Comparison of ENCODE assay signal across 26 cellular contexts in genomic region chr4:95263960-95264359, GRCh38.
"Had no signal": no experiment of that assay in that cellular context is flagged by ENCODE, and none has a peak within 500 bp of the region (broad histone marks: within the 10 kb centered on the region; RNA-seq: fewer than 3 reads in every experiment).

No MANE protein-coding gene starts in this region.

- H3K36me3 ChIP-seq: WERI-Rb-1 had no signal

- H3K4me1 Mint-ChIP-seq: activated CD4-positive, alpha-beta T cell treated with anti-CD3 and anti-CD28 coated beads for 36 hours; activated naive CD4-positive, alpha-beta T cell treated with anti-CD3 and anti-CD28 coated beads, Interleukin-2, amount 10 ng/mL, durations not matched to agents 7 days and 5 days; activated naive CD8-positive, alpha-beta T cell treated with anti-CD3 and anti-CD28 coated beads for 36 hours had no signal

- H3K4me3 Mint-ChIP-seq: activated CD4-positive, alpha-beta T cell treated with anti-CD3 and anti-CD28 coated beads for 36 hours; activated CD8-positive, alpha-beta T cell treated with anti-CD3 and anti-CD28 coated beads for 36 hours; activated naive CD4-positive, alpha-beta T cell treated with anti-CD3 and anti-CD28 coated beads, Interleukin-2, amount 10 ng/mL, durations not matched to agents 7 days and 5 days; activated naive CD8-positive, alpha-beta T cell treated with anti-CD3 and anti-CD28 coated beads for 36 hours; activated T-cell treated with anti-CD3 and anti-CD28 coated beads, Interleukin-2, amount 50 U/mL, for 72 hours had no signal

- H3K27ac Mint-ChIP-seq: activated CD4-positive, alpha-beta T cell treated with anti-CD3 and anti-CD28 coated beads for 36 hours; activated CD8-positive, alpha-beta T cell treated with anti-CD3 and anti-CD28 coated beads for 36 hours; activated naive CD4-positive, alpha-beta T cell treated with anti-CD3 and anti-CD28 coated beads, Interleukin-2, amount 10 ng/mL, durations not matched to agents 7 days and 5 days; activated naive CD8-positive, alpha-beta T cell treated with anti-CD3 and anti-CD28 coated beads for 36 hours; activated T-cell treated with anti-CD3 and anti-CD28 coated beads, Interleukin-2, amount 50 U/mL, for 72 hours; activated T-helper 2 cell treated with anti-CD3 and anti-CD28 coated beads, Interferon-gamma antibody, Interleukin-2, Interleukin-4, amounts not matched to agents 10 μg/mL and 5 μg/mL and 100 μg/mL, durations not matched to agents 14 hours and 24 hours and 36 hours had no signal

- ATAC-seq: activated CD4-positive, alpha-beta T cell treated with anti-CD3 and anti-CD28 coated beads for 36 hours; activated CD8-positive, alpha-beta T cell treated with anti-CD3 and anti-CD28 coated beads for 36 hours; activated T-cell treated with anti-CD3 and anti-CD28 coated beads, Interleukin-2, amount 50 U/mL, for 72 hours; K562; Panc1 had no signal

- DNase-seq: activated CD4-positive, alpha-beta T cell treated with anti-CD3 and anti-CD28 coated beads for 36 hours; activated CD4-positive, alpha-beta T cell treated with anti-CD3 and anti-CD28 coated beads, Interleukin-2, amount 50 U/mL, for 1 hour; activated CD8-positive, alpha-beta memory T cell treated with anti-CD3 and anti-CD28 coated beads, Interleukin-2, amount 50 U/mL, for 4 hours; activated CD8-positive, alpha-beta T cell treated with anti-CD3 and anti-CD28 coated beads for 36 hours; activated gamma-delta T cell treated with Interleukin-2 at 50 U/mL for 16 hours; activated naive CD4-positive, alpha-beta T cell treated with anti-CD3 and anti-CD28 coated beads, Interleukin-2, amount 10 ng/mL, durations not matched to agents 7 days and 5 days; activated naive CD8-positive, alpha-beta T cell treated with anti-CD3 and anti-CD28 coated beads for 36 hours; activated T-cell treated with anti-CD3 and anti-CD28 coated beads, Interleukin-2, amount 50 U/mL, for 72 hours; Karpas-422; MM.1S; NCI-H146; NCI-H187 treated with DMSO at 0.1 percent for 48 hours; NCI-H2081 treated with DMSO at 0.1 percent for 48 hours; NCI-H2171 treated with DMSO at 0.1 percent for 48 hours; NCI-H226; NCI-H510A; NCI-H526 treated with DMSO at 0.1 percent for 48 hours; NK-92 treated with Interleukin-12 subunit alpha and Interleukin-12 subunit beta, amount 100 ng/mL, for 24 hours; OCI-M1; RPMI8226; T-helper 1 cell; WERI-Rb-1 had no signal

- H3K4me3 ChIP-seq: K562, SK-N-MC had no signal

- H3K27me3 Mint-ChIP-seq: activated CD4-positive, alpha-beta T cell treated with anti-CD3 and anti-CD28 coated beads for 36 hours; activated CD8-positive, alpha-beta T cell treated with anti-CD3 and anti-CD28 coated beads for 36 hours; activated naive CD8-positive, alpha-beta T cell treated with anti-CD3 and anti-CD28 coated beads for 36 hours had no signal

- H3K36me3 Mint-ChIP-seq: activated naive CD4-positive, alpha-beta T cell treated with anti-CD3 and anti-CD28 coated beads, Interleukin-2, amount 10 ng/mL, durations not matched to agents 7 days and 5 days; activated naive CD8-positive, alpha-beta T cell treated with anti-CD3 and anti-CD28 coated beads for 36 hours had no signal

- H3K27ac ChIP-seq: SK-N-MC, WERI-Rb-1 had no signal

- H3K9me3 Mint-ChIP-seq: activated CD8-positive, alpha-beta T cell treated with anti-CD3 and anti-CD28 coated beads for 36 hours; activated naive CD4-positive, alpha-beta T cell treated with anti-CD3 and anti-CD28 coated beads, Interleukin-2, amount 10 ng/mL, durations not matched to agents 7 days and 5 days; activated naive CD8-positive, alpha-beta T cell treated with anti-CD3 and anti-CD28 coated beads for 36 hours; activated T-helper 2 cell treated with anti-CD3 and anti-CD28 coated beads, Interferon-gamma antibody, Interleukin-2, Interleukin-4, amounts not matched to agents 10 μg/mL and 5 μg/mL and 100 μg/mL, durations not matched to agents 14 hours and 24 hours and 36 hours had no signal
